Comparison of ENCODE assay signal across 1 cellular context in the genomic region with DNA sequence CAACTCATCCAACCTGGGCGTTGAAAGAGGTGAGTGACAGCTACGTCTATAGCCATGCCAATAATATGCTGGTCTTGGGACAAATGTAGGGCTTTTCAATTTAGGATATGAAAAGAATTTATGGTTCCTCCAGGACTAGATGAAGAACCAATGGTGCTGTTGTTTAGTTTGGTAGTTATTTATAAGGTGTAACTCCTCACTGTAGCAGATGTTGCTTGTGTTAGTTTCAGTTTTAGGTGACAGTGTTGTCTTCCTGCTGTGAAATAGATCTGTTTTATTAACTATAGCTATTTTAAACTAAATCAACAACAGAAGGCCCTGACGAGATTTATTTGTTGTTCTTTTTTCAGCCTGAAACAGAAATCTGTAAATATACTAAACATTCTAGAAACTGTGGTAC. TPM values are rescaled to one million over a fixed set of nuclear protein-coding genes. Genes with fewer than 3 reads are reported as not detected.
"Had no signal": no experiment of that assay in that cellular context is flagged by ENCODE, and none has a peak within 500 bp of the region (broad histone marks: within the 10 kb centered on the region; RNA-seq: fewer than 3 reads in every experiment).

No MANE protein-coding gene starts in this region.

RNA-seq across cellular contexts. Expression of gene ABCC6, which starts 24.1 kb away (rescaled TPM):
- total RNA-seq: foreskin keratinocyte had no signal
